In genomic region chr22:36744413-36744765, GRCh38 we compare ENCODE assay signal across 30 cellular contexts. TPM values are rescaled to one million over a fixed set of nuclear protein-coding genes. Genes with fewer than 3 reads are reported as not detected.
"Had no signal": no experiment of that assay in that cellular context is flagged by ENCODE, and none has a peak within 500 bp of the region (broad histone marks: within the 10 kb centered on the region; RNA-seq: fewer than 3 reads in every experiment).

No MANE protein-coding gene starts in this region.

- H3K4me3 ChIP-seq: heart right ventricle, hepatocyte, left ventricle myocardium inferior, lung, mucosa of descending colon, ovary, smooth muscle cell, stomach, testis, thyroid gland, transverse colon, upper lobe of left lung, vagina had no signal

- H3K27me3 Mint-ChIP-seq: natural killer cell treated with Interleukin-12 subunit alpha and Interleukin-12 subunit beta and Interleukin-15 and Interleukin-18, amount 100 ng/mL, for 72 hours had no signal

- H3K9me3 ChIP-seq: mucosa of descending colon, ovary, testis, thyroid gland, transverse colon, upper lobe of left lung, vagina had no signal

- H3K27ac Mint-ChIP-seq: naive thymus-derived CD4-positive, alpha-beta T cell; natural killer cell treated with Interleukin-12 subunit alpha and Interleukin-12 subunit beta and Interleukin-15 and Interleukin-18, amount 100 ng/mL, for 72 hours; progenitor cell of endocrine pancreas; stimulated activated naive B cell treated with anti-CD40 and anti-IgM and Interleukin-4, amounts not matched to agents 10 μg/mL and 1 μg/mL and 100 μg/mL, for 72 hours had no signal

- H3K9me3 Mint-ChIP-seq: natural killer cell treated with Interleukin-12 subunit alpha and Interleukin-12 subunit beta and Interleukin-15 and Interleukin-18, amount 100 ng/mL, for 72 hours had no signal

- H3K27me3 ChIP-seq: hepatocyte, ovary, testis, thyroid gland, upper lobe of left lung, vagina had no signal

- H3K36me3 Mint-ChIP-seq: naive thymus-derived CD4-positive, alpha-beta T cell; natural killer cell treated with Interleukin-12 subunit alpha and Interleukin-12 subunit beta and Interleukin-15 and Interleukin-18, amount 100 ng/mL, for 72 hours; stimulated activated naive B cell treated with anti-CD40 and anti-IgM and Interleukin-4, amounts not matched to agents 10 μg/mL and 1 μg/mL and 100 μg/mL, for 72 hours had no signal

- ATAC-seq: mucosa of descending colon; naive thymus-derived CD4-positive, alpha-beta T cell; right cardiac atrium; stimulated activated naive B cell treated with anti-CD40 and anti-IgM and Interleukin-4, amounts not matched to agents 10 μg/mL and 1 μg/mL and 100 μg/mL, for 72 hours; stimulated activated naive CD8-positive, alpha-beta T cell treated with anti-CD3 and anti-CD28 coated beads, Interleukin-15, Interleukin-2, amounts not matched to agents 100 U/mL and 50 U/mL, for 24 hours had no signal

- H3K27ac ChIP-seq: heart right ventricle, hepatocyte, left ventricle myocardium inferior, ovary, stomach, testis, thyroid gland, transverse colon, upper lobe of left lung, vagina had no signal

- H3K4me1 ChIP-seq: heart right ventricle, left ventricle myocardium inferior, stomach, testis, thyroid gland, transverse colon, upper lobe of left lung, vagina had no signal

- H3K4me3 Mint-ChIP-seq: naive thymus-derived CD4-positive, alpha-beta T cell; natural killer cell treated with Interleukin-12 subunit alpha and Interleukin-12 subunit beta and Interleukin-15 and Interleukin-18, amount 100 ng/mL, for 72 hours; stimulated activated naive B cell treated with anti-CD40 and anti-IgM and Interleukin-4, amounts not matched to agents 10 μg/mL and 1 μg/mL and 100 μg/mL, for 72 hours had no signal

- DNase-seq: heart right ventricle; left ventricle myocardium inferior; midbrain; mucosa of descending colon; naive thymus-derived CD4-positive, alpha-beta T cell; right cardiac atrium; stimulated activated CD4-positive, alpha-beta T cell treated with anti-CD3 and anti-CD28 coated beads, Interleukin-15, amount 100 ng/mL, for 24 hours; stimulated activated CD4-positive, alpha-beta T cell treated with anti-CD3 and anti-CD28 coated beads, Interleukin-2, amount 100 ng/mL, for 24 hours; stimulated activated CD4-positive, alpha-beta T cell treated with anti-CD3 and anti-CD28 coated beads, Interleukin-4, amount 100 ng/mL, for 1 hour; stimulated activated naive B cell treated with anti-CD40 and anti-IgM and Interleukin-4, amounts not matched to agents 10 μg/mL and 1 μg/mL and 100 μg/mL, for 72 hours; stimulated activated naive CD8-positive, alpha-beta T cell treated with anti-CD3 and anti-CD28 coated beads, Interleukin-15, Interleukin-2, amounts not matched to agents 100 U/mL and 50 U/mL, for 24 hours; stomach; testis; thyroid gland; transverse colon had no signal

- H3K36me3 ChIP-seq: heart right ventricle, left ventricle myocardium inferior, ovary, stomach, thyroid gland, transverse colon, upper lobe of left lung, vagina had no signal

- H3K4me1 Mint-ChIP-seq: stimulated activated naive B cell treated with anti-CD40 and anti-IgM and Interleukin-4, amounts not matched to agents 10 μg/mL and 1 μg/mL and 100 μg/mL, for 72 hours had no signal

RNA-seq across cellular contexts. Expression of gene CACNG2, which starts 40.8 kb away (rescaled TPM):
- total RNA-seq: heart right ventricle; hepatocyte; kidney epithelial cell; left ventricle myocardium inferior; lower leg skin; lung; mucosa of descending colon; myocyte; naive thymus-derived CD4-positive, alpha-beta T cell; natural killer cell treated with Interleukin-12 subunit alpha and Interleukin-12 subunit beta and Interleukin-15 and Interleukin-18, amount 100 ng/mL, for 72 hours; ovary; progenitor cell of endocrine pancreas; pulmonary artery endothelial cell; renal cortical epithelial cell; right cardiac atrium; skeletal muscle tissue; smooth muscle cell; stomach; thyroid gland; transverse colon; upper lobe of left lung; urinary bladder; vagina had no signal
- polyA plus RNA-seq: heart right ventricle; hepatocyte; lung; naive thymus-derived CD4-positive, alpha-beta T cell; ovary; right cardiac atrium; smooth muscle cell; stomach; urinary bladder had no signal
